ENCODE assay signal across 9 cellular contexts in the genomic region with DNA sequence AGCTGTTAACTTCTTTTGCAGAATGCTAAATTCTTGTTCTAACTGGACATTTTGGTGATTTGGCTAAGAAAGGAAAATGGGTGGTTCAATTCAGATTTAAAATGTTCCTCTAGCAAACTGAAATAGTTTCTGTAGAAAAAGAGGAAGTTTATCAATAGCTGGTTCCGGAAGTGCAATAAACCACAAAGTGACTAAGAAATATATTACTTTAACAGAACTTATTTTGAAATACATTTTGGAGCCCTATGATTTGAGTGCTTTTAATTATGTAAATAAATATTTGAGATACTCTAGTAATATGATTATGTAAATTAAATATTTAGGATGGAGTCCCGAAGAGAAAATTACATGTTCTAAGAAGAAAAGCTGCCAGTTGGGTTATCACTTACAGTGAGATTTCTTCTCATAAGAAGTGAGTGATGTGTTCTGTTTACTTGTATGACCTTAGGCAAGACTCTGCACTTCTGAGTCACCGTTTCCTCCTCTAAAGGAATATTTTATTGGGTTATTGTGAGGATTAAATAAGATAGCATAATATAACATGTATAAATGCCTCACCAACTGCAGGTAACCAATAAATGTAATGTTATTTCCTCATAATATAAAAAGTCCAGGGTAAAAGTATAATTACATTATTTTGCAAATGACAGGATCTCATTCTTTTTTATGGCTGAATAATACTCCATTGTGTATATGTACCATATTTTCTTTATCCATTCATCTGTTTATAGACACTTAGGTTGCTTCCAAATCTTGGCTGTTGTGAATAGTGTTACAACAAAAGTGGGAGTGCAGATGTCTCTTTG. TPM values are rescaled to one million over a fixed set of nuclear protein-coding genes. Genes with fewer than 3 reads are reported as not detected.
DNase-seq lines count a peak whose midpoint lies in the region; ATAC-seq and TF ChIP-seq lines count a peak whose summit lies in the region.
"Had no signal": no experiment of that assay in that cellular context is flagged by ENCODE, and none has a peak within 500 bp of the region (broad histone marks: within the 10 kb centered on the region; RNA-seq: fewer than 3 reads in every experiment).

A gene with protein sequence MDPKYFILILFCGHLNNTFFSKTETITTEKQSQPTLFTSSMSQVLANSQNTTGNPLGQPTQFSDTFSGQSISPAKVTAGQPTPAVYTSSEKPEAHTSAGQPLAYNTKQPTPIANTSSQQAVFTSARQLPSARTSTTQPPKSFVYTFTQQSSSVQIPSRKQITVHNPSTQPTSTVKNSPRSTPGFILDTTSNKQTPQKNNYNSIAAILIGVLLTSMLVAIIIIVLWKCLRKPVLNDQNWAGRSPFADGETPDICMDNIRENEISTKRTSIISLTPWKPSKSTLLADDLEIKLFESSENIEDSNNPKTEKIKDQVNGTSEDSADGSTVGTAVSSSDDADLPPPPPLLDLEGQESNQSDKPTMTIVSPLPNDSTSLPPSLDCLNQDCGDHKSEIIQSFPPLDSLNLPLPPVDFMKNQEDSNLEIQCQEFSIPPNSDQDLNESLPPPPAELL (minus strand): TSS at position 73 of the 806 bp plus-strand sequence. CDS start 8,445 bp downstream, outside the sequence.

- TF ChIP-seq POLR2A in heart left ventricle (IDR thresholded peaks at IDR 0.05) (no peak), spleen (IDR thresholded peaks at IDR 0.05) (peak in 1 of 3 donors; percentile 50)

- no TSS peak for BruUV-seq in Panc1 (replicated peaks; lab: Mats Ljungman, UMichigan)

- H3K9me3 ChIP-seq in heart left ventricle (no peaks in the 10 kb centered on the region), Panc1 (ENCODE audit: control insufficient read depth, insufficient read depth, low read depth, low read length) (no peaks in the 10 kb centered on the region), spleen (no peaks in the 10 kb centered on the region)

- TF ChIP-seq CTCF in heart left ventricle (IDR thresholded peaks at IDR 0.05) (no peak), Panc1 (IDR thresholded peaks at IDR 0.05) (no peak), spleen (IDR thresholded peaks at IDR 0.05 in 8 of 11, conservative IDR thresholded peaks at IDR 0.05 in 3 of 11) (no peak)

- POLR2A ChIA-PET in Panc1 (lab: Charles Lee) = interaction anchor here (0.6 kb wide), 1 partner anchor 45 kb away, joined by 3 read pairs; no protein-coding TSS in a partner anchor

- H3K27ac Mint-ChIP-seq in effector memory CD8-positive, alpha-beta T cell = peak within 1 kb of the TSS; percentile 80 to 95

- peaks cover 21% of the 10 kb centered on the region for H3K36me3 Mint-ChIP-seq in effector memory CD8-positive, alpha-beta T cell (ENCODE audit: insufficient read depth)

- DNase-seq in heart left ventricle = no peak
- no peak for DNase-seq in left ventricle myocardium superior
- DNase-seq in Panc1 (ENCODE audit: low read depth, low spot score) = no peak
- no peak for DNase-seq in effector memory CD8-positive, alpha-beta T cell
- DNase-seq in spleen = no peak
- DNase-seq in globus pallidus (ENCODE audit: low spot score) = no peak
- no peak for DNase-seq in NCI-H2107 (lab: John Stamatoyannopoulos, UW)

- peak in 1 of 4 donors; percentile 45 for ATAC-seq in heart left ventricle
- ATAC-seq in left ventricle myocardium superior = no peak
- peak; percentile 90 for ATAC-seq in Panc1
- peak; percentile 55 for ATAC-seq in effector memory CD8-positive, alpha-beta T cell (replicated peaks)
- ATAC-seq in GM21423 (IDR thresholded peaks at IDR 0.05; ENCODE audit: unreplicated experiment) = no peak

- H3K4me3 Mint-ChIP-seq in effector memory CD8-positive, alpha-beta T cell = peak within 1 kb of the TSS; percentile 83 to 95

- H3K9me3 Mint-ChIP-seq in effector memory CD8-positive, alpha-beta T cell = no peaks in the 10 kb centered on the region

- in situ Hi-C loops in Panc1 (cut with HindIII; ENCODE audit: low pct_unique_long_range_greater_than_20kb, low sequenced_read_pairs) = no loop called here

- H3K36me3 ChIP-seq in heart left ventricle = peaks cover 0 to 7% (median 0%) of the 10 kb centered on the region in 9 donors
- no peaks in the 10 kb centered on the region for H3K36me3 ChIP-seq in Panc1 (ENCODE audit: control insufficient read depth, insufficient read depth, low read length)
- H3K36me3 ChIP-seq in spleen = peaks cover 0 to 6% (median 0%) of the 10 kb centered on the region in 6 donors
- H3K36me3 ChIP-seq: cardiac muscle cell had no signal

- H3K4me3 ChIP-seq in heart left ventricle (peak within 1 kb of the TSS in 9 of 12 donors; percentile 5 to 61 (median 23)), Panc1 (ENCODE audit: low read depth in 2 of 2, low read length in 2 of 2) (no peak within 1 kb of the TSS), spleen (peak within 1 kb of the TSS; percentile 32 to 73 (median 44))
- H3K4me3 ChIP-seq: cardiac muscle cell had no signal

- peaks cover 0 to 50% (median 6%) of the 10 kb centered on the region in 12 donors for H3K4me1 ChIP-seq in heart left ventricle
- H3K4me1 ChIP-seq in Panc1 (ENCODE audit: control insufficient read depth, insufficient read depth, low read length) = 0 out of 2 replicates have a peak, but pooled peaks cover 4% of the 10 kb centered on the region
- H3K4me1 ChIP-seq in spleen = peaks cover 9 to 75% (median 48%) of the 10 kb centered on the region in 6 donors

- WGBS in heart left ventricle, 4 donors = 73 to 78% (median 76%) methylated on average over 3 of the region's 3 CpGs
- 14 to 32% (median 16%) methylated on average over 3 of the region's 3 CpGs for WGBS in spleen, 5 donors

- CTCF ChIA-PET in Panc1 (lab: Charles Lee) = interaction anchor here (0.6 kb wide), 1 partner anchor 37 kb away, joined by 6 read pairs; no protein-coding TSS in a partner anchor

- H3K27ac ChIP-seq in heart left ventricle (peak within 1 kb of the TSS in 2 of 12 donors; percentile 40 to 88), Panc1 (ENCODE audit: low read length) (no peak within 1 kb of the TSS), spleen (peak within 1 kb of the TSS; percentile 83 to 94 (median 90))
- H3K27ac ChIP-seq: cardiac muscle cell had no signal

- intact Hi-C loops in heart left ventricle (cut with DNase I) = no loop called here
- intact Hi-C loops in left ventricle myocardium superior (cut with micrococcal nuclease) = no loop called here
- intact Hi-C loops in Panc1 (cut with micrococcal nuclease; ENCODE audit: unreplicated experiment) = no loop called here
- intact Hi-C loops in spleen (cut with DNase I; ENCODE audit: low total_unique reads) = no loop called here

- H3K27me3 ChIP-seq in heart left ventricle (no peaks in the 10 kb centered on the region), Panc1 (ENCODE audit: control insufficient read depth, insufficient read depth, low read length) (no peaks in the 10 kb centered on the region), spleen (replicated peaks in 1 of 7) (no peaks in the 10 kb centered on the region)
- H3K27me3 ChIP-seq: cardiac muscle cell had no signal

- H3K4me1 Mint-ChIP-seq in effector memory CD8-positive, alpha-beta T cell (ENCODE audit: low read depth in 2 of 2) = peaks cover 33 to 57% of the 10 kb centered on the region in 2 donors

- H3K27me3 Mint-ChIP-seq in effector memory CD8-positive, alpha-beta T cell = no peaks in the 10 kb centered on the region

RNA-seq across cellular contexts. Expression of the gene that starts here (rescaled TPM):
- total RNA-seq in heart left ventricle = 10 to 100 TPM in 2 of 9 donors, 1 to 10 TPM in 6, under 1 TPM in 1; 0.81 to 21.5 (median 3.7) TPM
- 1 to 10 TPM; 1.1 to 2.2 TPM for polyA plus RNA-seq in heart left ventricle
- total RNA-seq in left ventricle myocardium superior = 4.4 TPM
- 0.08 TPM for total RNA-seq in Panc1 (2021; ENCODE audit: unreplicated experiment)
- not detected for polyA plus RNA-seq in Panc1 (2012; ENCODE audit: insufficient read length)
- total RNA-seq in spleen = 100 to 1,000 TPM; 115 to 220 (median 166) TPM
- 100 to 1,000 TPM; 109 to 154 (median 123) TPM for polyA plus RNA-seq in spleen
- total RNA-seq: cardiac muscle cell had no signal

Comparison
In these comparisons a context has a peak if more than half of its experiments do, and no peak if none do; other contexts are left out.
1. RNA of the gene that starts here (total RNA-seq): 115 to 220 TPM in spleen; 4.4 TPM in left ventricle myocardium superior (single experiment), 0.81 to 21.5 TPM in heart left ventricle and 0.08 TPM in Panc1 (single experiment); every median in the first group is over 4 times any median in the second.
2. RNA of the gene that starts here (polyA plus RNA-seq): 109 to 154 TPM in spleen; 1.1 to 2.2 TPM in heart left ventricle; every median in the first group is over 10 times any median in the second.
3. Peak in ATAC-seq in Panc1; RNA of the gene not detected or under 1 TPM.
4. H3K4me3 ChIP-seq: peak in heart left ventricle (9 of 12) and spleen (8 of 8); none in Panc1 (0 of 2).